32 cellular contexts compared by ENCODE assay signal in genomic region chr2:176155341-176156044, GRCh38. TPM values are rescaled to one million over a fixed set of nuclear protein-coding genes. Genes with fewer than 3 reads are reported as not detected.
"Had no signal": no experiment of that assay in that cellular context is flagged by ENCODE, and none has a peak within 500 bp of the region (broad histone marks: within the 10 kb centered on the region; RNA-seq: fewer than 3 reads in every experiment).

No MANE protein-coding gene starts in this region.

- H3K4me3 ChIP-seq: adrenal gland, cardiac muscle cell, colonic mucosa, gastrocnemius medialis, hepatocyte, neural progenitor cell, psoas muscle, smooth muscle cell, upper lobe of left lung, vagina had no signal

- H3K4me2 ChIP-seq: hepatocyte, neural progenitor cell, smooth muscle cell had no signal

- H3K79me2 ChIP-seq: hepatocyte, parathyroid adenoma had no signal

- H3K27ac ChIP-seq: adrenal gland, cardiac muscle cell, colonic mucosa, gastrocnemius medialis, hepatocyte, neural progenitor cell, parathyroid adenoma, psoas muscle, upper lobe of left lung, vagina had no signal

- H3K4me1 ChIP-seq: adrenal gland, neural progenitor cell, parathyroid adenoma, psoas muscle had no signal

- H3K27me3 ChIP-seq: adrenal gland had no signal

- FAIRE-seq: keratinocyte had no signal

- H3K9me3 ChIP-seq: adrenal gland, colonic mucosa, gastrocnemius medialis, psoas muscle, upper lobe of left lung, vagina had no signal

- H2AFZ ChIP-seq: hepatocyte, neural progenitor cell, parathyroid adenoma had no signal

- H3K36me3 ChIP-seq: cardiac muscle cell, colonic mucosa, gastrocnemius medialis, neural progenitor cell, upper lobe of left lung, vagina had no signal

- H3K9ac ChIP-seq: neural progenitor cell, parathyroid adenoma had no signal

- DNase-seq: activated CD4-positive, alpha-beta T cell treated with anti-CD3 and anti-CD28 coated beads for 36 hours; activated CD4-positive, CD25-positive, alpha-beta regulatory T cell; activated CD8-positive, alpha-beta memory T cell treated with anti-CD3 and anti-CD28 coated beads for 24 hours; activated effector memory CD4-positive, alpha-beta T cell treated with Interleukin-2 at 50 U/mL for 16 hours; activated naive CD4-positive, alpha-beta T cell treated with Interleukin-2 at 50 U/mL for 16 hours; activated naive CD8-positive, alpha-beta T cell treated with anti-CD3 and anti-CD28 coated beads for 36 hours; adrenal gland; cerebellar nuclear complex; colonic mucosa; effector CD8-positive, alpha-beta T cell; erythroblast; gastrocnemius medialis; glutamatergic neuron; naive thymus-derived CD4-positive, alpha-beta T cell; occipital lobe; psoas muscle; stimulated activated CD4-positive, alpha-beta T cell treated with anti-CD3 and anti-CD28 coated beads, Interleukin-1b, Interleukin-23, amount 100 ng/mL, for 48 hours; stimulated activated CD4-positive, alpha-beta T cell treated with anti-CD3 and anti-CD28 coated beads, Interleukin-4, amount 100 ng/mL, for 4 hours; stimulated activated CD8-positive, alpha-beta memory T cell treated with anti-CD3 and anti-CD28 coated beads, Interleukin-4, amount 100 ng/mL, for 48 hours; stimulated activated naive CD8-positive, alpha-beta T cell treated with anti-CD3 and anti-CD28 coated beads, Interleukin-15, amount 100 ng/mL, for 72 hours; substantia nigra; upper lobe of left lung had no signal

- ATAC-seq: activated CD4-positive, alpha-beta T cell treated with anti-CD3 and anti-CD28 coated beads for 36 hours; gastrocnemius medialis; naive thymus-derived CD4-positive, alpha-beta T cell; psoas muscle; stimulated activated memory B cell treated with anti-CD40 and anti-IgM and Interleukin-4, amounts not matched to agents 10 μg/mL and 1 μg/mL and 100 μg/mL, for 72 hours; stimulated activated naive CD8-positive, alpha-beta T cell treated with anti-CD3 and anti-CD28 coated beads, Interleukin-15, amount 100 ng/mL, for 72 hours had no signal

RNA-seq across cellular contexts. Expression of gene HOXD3, which starts 1.6 kb away (rescaled TPM):
- total RNA-seq: activated CD4-positive, alpha-beta T cell treated with anti-CD3 and anti-CD28 coated beads for 36 hours; activated naive CD8-positive, alpha-beta T cell treated with anti-CD3 and anti-CD28 coated beads for 36 hours; naive thymus-derived CD4-positive, alpha-beta T cell; occipital lobe; smooth muscle cell; T-helper 2 cell treated with Interferon-gamma antibody and Interleukin-4, amounts not matched to agents 100 ng/mL and 5 ng/mL, for 36 hours had no signal
- polyA plus RNA-seq: cardiac muscle cell; hepatocyte; keratinocyte; naive thymus-derived CD4-positive, alpha-beta T cell; smooth muscle cell had no signal

RNA-seq across cellular contexts. Expression of gene HOXD4, which starts 4.1 kb away (rescaled TPM):
- total RNA-seq: activated CD4-positive, alpha-beta T cell treated with anti-CD3 and anti-CD28 coated beads for 36 hours; activated naive CD8-positive, alpha-beta T cell treated with anti-CD3 and anti-CD28 coated beads for 36 hours; cardiac muscle cell; naive thymus-derived CD4-positive, alpha-beta T cell; occipital lobe; smooth muscle cell; T-helper 2 cell treated with Interferon-gamma antibody and Interleukin-4, amounts not matched to agents 100 ng/mL and 5 ng/mL, for 36 hours had no signal
- polyA plus RNA-seq: cardiac muscle cell; hepatocyte; keratinocyte; naive thymus-derived CD4-positive, alpha-beta T cell; smooth muscle cell had no signal

RNA-seq across cellular contexts. Expression of gene HOXD8, which starts 26.0 kb away (rescaled TPM):
- total RNA-seq: activated CD4-positive, alpha-beta T cell treated with anti-CD3 and anti-CD28 coated beads for 36 hours; activated naive CD8-positive, alpha-beta T cell treated with anti-CD3 and anti-CD28 coated beads for 36 hours; cardiac muscle cell; naive thymus-derived CD4-positive, alpha-beta T cell; occipital lobe; T-helper 2 cell treated with Interferon-gamma antibody and Interleukin-4, amounts not matched to agents 100 ng/mL and 5 ng/mL, for 36 hours had no signal
- polyA plus RNA-seq: cardiac muscle cell; hepatocyte; keratinocyte; naive thymus-derived CD4-positive, alpha-beta T cell; smooth muscle cell had no signal

RNA-seq across cellular contexts. Expression of gene HOXD9, which starts 33.0 kb away (rescaled TPM):
- total RNA-seq: activated CD4-positive, alpha-beta T cell treated with anti-CD3 and anti-CD28 coated beads for 36 hours; activated naive CD8-positive, alpha-beta T cell treated with anti-CD3 and anti-CD28 coated beads for 36 hours; cardiac muscle cell; naive thymus-derived CD4-positive, alpha-beta T cell; occipital lobe; T-helper 2 cell treated with Interferon-gamma antibody and Interleukin-4, amounts not matched to agents 100 ng/mL and 5 ng/mL, for 36 hours had no signal
- polyA plus RNA-seq: cardiac muscle cell; keratinocyte; naive thymus-derived CD4-positive, alpha-beta T cell had no signal

RNA-seq across cellular contexts. Expression of gene HOXD1, which starts 33.0 kb away (rescaled TPM):
- total RNA-seq: activated CD4-positive, alpha-beta T cell treated with anti-CD3 and anti-CD28 coated beads for 36 hours; activated naive CD8-positive, alpha-beta T cell treated with anti-CD3 and anti-CD28 coated beads for 36 hours; cardiac muscle cell; hepatocyte; mesothelial cell of epicardium; naive thymus-derived CD4-positive, alpha-beta T cell; occipital lobe; smooth muscle cell; T-helper 2 cell treated with Interferon-gamma antibody and Interleukin-4, amounts not matched to agents 100 ng/mL and 5 ng/mL, for 36 hours had no signal
- polyA plus RNA-seq: cardiac muscle cell; hepatocyte; keratinocyte; naive thymus-derived CD4-positive, alpha-beta T cell; smooth muscle cell had no signal
